In genomic region chr7:72445580-72445979, GRCh38 we compare ENCODE assay signal across 32 cellular contexts. TPM values are rescaled to one million over a fixed set of nuclear protein-coding genes. Genes with fewer than 3 reads are reported as not detected.
"Had no signal": no experiment of that assay in that cellular context is flagged by ENCODE, and none has a peak within 500 bp of the region (broad histone marks: within the 10 kb centered on the region; RNA-seq: fewer than 3 reads in every experiment).

No MANE protein-coding gene starts in this region.

- H3K27ac ChIP-seq: PC-9 had no signal

- H3K36me3 Mint-ChIP-seq: activated CD8-positive, alpha-beta memory T cell treated with anti-CD3 and anti-CD28 coated beads, Interleukin-2, amount 10 ng/mL, durations not matched to agents 7 days and 5 days; activated naive CD4-positive, alpha-beta T cell treated with anti-CD3 and anti-CD28 coated beads, Interleukin-2, amount 10 ng/mL, durations not matched to agents 7 days and 5 days; activated naive CD8-positive, alpha-beta T cell; brain had no signal

- H3K4me3 Mint-ChIP-seq: activated B cell treated with CpG ODN at 0.5 μM for 24 hours; activated CD4-positive, alpha-beta memory T cell treated with anti-CD3 and anti-CD28 coated beads, Interleukin-2, amount 10 ng/mL, durations not matched to agents 7 days and 5 days; activated CD8-positive, alpha-beta memory T cell treated with anti-CD3 and anti-CD28 coated beads, Interleukin-2, amount 10 ng/mL, durations not matched to agents 7 days and 5 days; activated naive CD4-positive, alpha-beta T cell treated with anti-CD3 and anti-CD28 coated beads, Interleukin-2, amount 10 ng/mL, durations not matched to agents 7 days and 5 days; activated naive CD8-positive, alpha-beta T cell; activated naive CD8-positive, alpha-beta T cell treated with anti-CD3 and anti-CD28 coated beads, Interleukin-2, amount 50 U/mL, for 24 hours had no signal

- H3K27me3 Mint-ChIP-seq: activated CD4-positive, alpha-beta memory T cell treated with anti-CD3 and anti-CD28 coated beads, Interleukin-2, amount 10 ng/mL, durations not matched to agents 7 days and 5 days; activated CD8-positive, alpha-beta memory T cell treated with anti-CD3 and anti-CD28 coated beads, Interleukin-2, amount 10 ng/mL, durations not matched to agents 7 days and 5 days; activated naive CD4-positive, alpha-beta T cell treated with anti-CD3 and anti-CD28 coated beads, Interleukin-2, amount 10 ng/mL, durations not matched to agents 7 days and 5 days had no signal

- H3K4me2 ChIP-seq: PC-9 had no signal

- H3K4me3 ChIP-seq: PC-9 had no signal

- DNase-seq: activated B cell treated with CpG ODN at 0.5 μM for 24 hours; activated CD4-positive, alpha-beta memory T cell treated with anti-CD3 and anti-CD28 coated beads, Interleukin-2, amount 10 ng/mL, durations not matched to agents 7 days and 5 days; activated CD4-positive, alpha-beta T cell treated with anti-CD3 and anti-CD28 coated beads for 48 hours; activated CD4-positive, CD25-positive, alpha-beta regulatory T cell treated with anti-CD3 and anti-CD28 coated beads, Interleukin-2, amount 50 U/mL, for 72 hours; activated CD8-positive, alpha-beta memory T cell treated with anti-CD3 and anti-CD28 coated beads for 24 hours; activated CD8-positive, alpha-beta memory T cell treated with anti-CD3 and anti-CD28 coated beads, Interleukin-2, amount 10 ng/mL, durations not matched to agents 7 days and 5 days; activated CD8-positive, alpha-beta memory T cell treated with anti-CD3 and anti-CD28 coated beads, Interleukin-2, amount 50 U/mL, for 48 hours; activated effector memory CD4-positive, alpha-beta T cell treated with Interleukin-2 at 50 U/mL for 16 hours; activated naive CD4-positive, alpha-beta T cell treated with anti-CD3 and anti-CD28 coated beads, Interleukin-2, amount 10 ng/mL, durations not matched to agents 7 days and 5 days; activated naive CD8-positive, alpha-beta T cell treated with anti-CD3 and anti-CD28 coated beads, Interleukin-2, amount 50 U/mL, for 24 hours; activated T-cell treated with anti-CD3 and anti-CD28 coated beads, Interleukin-2, amount 50 U/mL, for 48 hours; anterior cingulate cortex; central memory CD4-positive, alpha-beta T cell; NCI-H1092 treated with DMSO at 0.1 percent for 48 hours; NCI-H1417; NCI-H187; NCI-H2029 treated with DMSO at 0.1 percent for 48 hours; NCI-H2107; NCI-H2171; NCI-H510A; NCI-H526; NCI-H748 treated with DMSO at 0.1 percent for 48 hours; PC-9; Right ventricle myocardium superior; SW 1271; T-helper 1 cell; T-helper 2 cell; T-helper 9 cell had no signal

- H3K9me3 Mint-ChIP-seq: activated B cell treated with CpG ODN at 0.5 μM for 24 hours; activated naive CD8-positive, alpha-beta T cell treated with anti-CD3 and anti-CD28 coated beads, Interleukin-2, amount 50 U/mL, for 24 hours; brain had no signal

- H2AFZ ChIP-seq: PC-9 had no signal

- ATAC-seq: activated CD8-positive, alpha-beta memory T cell treated with anti-CD3 and anti-CD28 coated beads, Interleukin-2, amount 10 ng/mL, durations not matched to agents 7 days and 5 days; activated naive CD8-positive, alpha-beta T cell treated with anti-CD3 and anti-CD28 coated beads, Interleukin-2, amount 50 U/mL, for 24 hours had no signal

- H3K27ac Mint-ChIP-seq: activated B cell treated with CpG ODN at 0.5 μM for 24 hours; activated CD4-positive, alpha-beta memory T cell treated with anti-CD3 and anti-CD28 coated beads, Interleukin-2, amount 10 ng/mL, durations not matched to agents 7 days and 5 days; activated CD8-positive, alpha-beta memory T cell treated with anti-CD3 and anti-CD28 coated beads, Interleukin-2, amount 10 ng/mL, durations not matched to agents 7 days and 5 days; activated naive CD4-positive, alpha-beta T cell treated with anti-CD3 and anti-CD28 coated beads, Interleukin-2, amount 10 ng/mL, durations not matched to agents 7 days and 5 days; activated naive CD8-positive, alpha-beta T cell; activated naive CD8-positive, alpha-beta T cell treated with anti-CD3 and anti-CD28 coated beads, Interleukin-2, amount 50 U/mL, for 24 hours; brain had no signal

- H3K4me1 Mint-ChIP-seq: activated B cell treated with CpG ODN at 0.5 μM for 24 hours; activated CD4-positive, alpha-beta memory T cell treated with anti-CD3 and anti-CD28 coated beads, Interleukin-2, amount 10 ng/mL, durations not matched to agents 7 days and 5 days; activated CD8-positive, alpha-beta memory T cell treated with anti-CD3 and anti-CD28 coated beads, Interleukin-2, amount 10 ng/mL, durations not matched to agents 7 days and 5 days; activated naive CD4-positive, alpha-beta T cell treated with anti-CD3 and anti-CD28 coated beads, Interleukin-2, amount 10 ng/mL, durations not matched to agents 7 days and 5 days; activated naive CD8-positive, alpha-beta T cell treated with anti-CD3 and anti-CD28 coated beads, Interleukin-2, amount 50 U/mL, for 24 hours had no signal

RNA-seq across cellular contexts. Expression of gene CALN1, which starts 33.4 kb away (rescaled TPM):
- total RNA-seq: activated B cell treated with CpG ODN at 0.5 μM for 24 hours; activated CD4-positive, alpha-beta memory T cell treated with anti-CD3 and anti-CD28 coated beads, Interleukin-2, amount 10 ng/mL, durations not matched to agents 7 days and 5 days; activated CD8-positive, alpha-beta memory T cell treated with anti-CD3 and anti-CD28 coated beads, Interleukin-2, amount 10 ng/mL, durations not matched to agents 7 days and 5 days; LHCN-M2; OCI-LY7; PC-9; Right ventricle myocardium superior had no signal
